ENCODE assay signal across 1 cellular context in genomic region chr3:13670292-13670691, GRCh38.
TF ChIP-seq lines count a peak whose summit lies in the region.

No MANE protein-coding gene starts in this region.

TF ChIP-seq in K562, 482 proteins besides CTCF, POLR2A, EP300 and RAD21 (continued from another document):
- no peak for TF ChIP-seq ZNF592 (IDR thresholded peaks at IDR 0.05)
- no peak for TF ChIP-seq SOX6 (IDR thresholded peaks at IDR 0.05)
- no peak for TF ChIP-seq ZBTB9 (CRISPR knock-in tag; IDR thresholded peaks at IDR 0.05)
- TF ChIP-seq NFE2L1 (tag; IDR thresholded peaks at IDR 0.05; ENCODE audit: borderline replicate concordance, low read depth) = no peak
- TF ChIP-seq ELF1 (tag; IDR thresholded peaks at IDR 0.05) = 0 out of 2 replicates have a peak, but pooled peaks have one; percentile 23
- no peak for TF ChIP-seq ZNF217 (CRISPR knock-in tag; IDR thresholded peaks at IDR 0.05)
- TF ChIP-seq USF2 (CRISPR knock-in tag; IDR thresholded peaks at IDR 0.05) = peak; percentile 69
- no peak for TF ChIP-seq KDM2B (CRISPR knock-in tag; IDR thresholded peaks at IDR 0.05)
